Comparison of ENCODE assay signal across 33 cellular contexts in genomic region chr20:49469060-49469459, GRCh38.
DNase-seq lines count a peak whose midpoint lies in the region; FAIRE-seq and TF ChIP-seq lines count a peak whose summit lies in the region.
"Had no signal": no experiment of that assay in that cellular context is flagged by ENCODE, and none has a peak within 500 bp of the region (broad histone marks: within the 10 kb centered on the region; RNA-seq: fewer than 3 reads in every experiment).

No MANE protein-coding gene starts in this region.

- no peaks in the 10 kb centered on the region for H3K36me3 ChIP-seq in HEK293 (ENCODE audit: control insufficient read depth in 2 of 2, insufficient read depth in 1 of 2, low read length in 2 of 2)
- H3K36me3 ChIP-seq: BE2C; BLaER1; BLaER1 treated with 17β-estradiol and CSF1 and Interleukin-3, amounts not matched to agents 10 nM and 100 nM had no signal

- H3K27ac ChIP-seq in HEK293 (ENCODE audit: extremely low read depth, low read depth, low read length), result no peak overlapping the region
- peak overlapping the region; percentile 45 for H3K27ac ChIP-seq in angular gyrus (ENCODE audit: low read depth, low read length)
- H3K27ac ChIP-seq: 22Rv1; A549; BLaER1; BLaER1 treated with 17β-estradiol and CSF1 and Interleukin-3, amounts not matched to agents 10 nM and 100 nM; C4-2B had no signal

- TF ChIP-seq CTCF in HEK293 (tag by site-specific recombination; IDR thresholded peaks at IDR 0.05), result no peak

- H3K9me3 ChIP-seq in HEK293 (ENCODE audit: control insufficient read depth, insufficient read depth, low read depth, low read length), result no peaks in the 10 kb centered on the region
- H3K9me3 ChIP-seq: A549; BE2C; BLaER1; BLaER1 treated with 17β-estradiol and CSF1 and Interleukin-3, amounts not matched to agents 10 nM and 100 nM had no signal

- POLR2A ChIA-PET in HEK293 (lab: Yijun Ruan, JAX), result no interaction called here

- H3K4me1 ChIP-seq in HEK293 (ENCODE audit: control insufficient read depth, insufficient read depth, low read length), result no peaks in the 10 kb centered on the region
- H3K4me1 ChIP-seq: A549; BE2C; BLaER1; BLaER1 treated with 17β-estradiol and CSF1 and Interleukin-3, amounts not matched to agents 10 nM and 100 nM; Caco-2 had no signal

- no peak for DNase-seq in HTR-8/SVneo (ENCODE audit: insufficient read length, low spot score)
- no peak for DNase-seq in HCEC 1CT
- no peak for DNase-seq in effector CD8-positive, alpha-beta T cell (lab: John Stamatoyannopoulos, UW)
- no peak for DNase-seq in SHP77 treated with DMSO at 0.1 percent for 48 hours (lab: John Stamatoyannopoulos, UW)
- DNase-seq: 8988T; ACHN; AML-193; BE2C; C1 segment of cervical spinal cord; Caco-2; Calu3; CD4-positive, alpha-beta memory T cell; CD4-positive, alpha-beta T cell; CD4-positive, CD25-positive, alpha-beta regulatory T cell; CD8-positive, alpha-beta memory T cell; CD8-positive, alpha-beta T cell; COR-L47; DMS 273 treated with DMSO at 0.1 percent for 48 hours; DMS153; DMS53; DMS79; DMS79 treated with DMSO at 0.1 percent for 48 hours; DND-41; EL had no signal

- no peak overlapping the region for H3K4me3 ChIP-seq in HEK293 (ENCODE audit: low read depth, low read length)
- H3K4me3 ChIP-seq: A549; BLaER1; BLaER1 treated with 17β-estradiol and CSF1 and Interleukin-3, amounts not matched to agents 10 nM and 100 nM had no signal

- CTCF ChIA-PET in HEK293 (lab: Yijun Ruan, JAX), result no interaction called here

- peak; percentile 42 for FAIRE-seq in HTR-8/SVneo (lab: Jason Lieb, UNC)
- FAIRE-seq: A204.1, A549, D721Med had no signal

TF ChIP-seq in HEK293, 187 proteins besides CTCF, POLR2A, EP300 and RAD21:
- TF ChIP-seq ZNF677 (tag by site-specific recombination; IDR thresholded peaks at IDR 0.05) (no peak), ZNF623 (tag by site-specific recombination; IDR thresholded peaks at IDR 0.05) (peak; percentile 77)
TF ChIP-seq in HEK293: peak in this region for 1.
